In the genomic region with DNA sequence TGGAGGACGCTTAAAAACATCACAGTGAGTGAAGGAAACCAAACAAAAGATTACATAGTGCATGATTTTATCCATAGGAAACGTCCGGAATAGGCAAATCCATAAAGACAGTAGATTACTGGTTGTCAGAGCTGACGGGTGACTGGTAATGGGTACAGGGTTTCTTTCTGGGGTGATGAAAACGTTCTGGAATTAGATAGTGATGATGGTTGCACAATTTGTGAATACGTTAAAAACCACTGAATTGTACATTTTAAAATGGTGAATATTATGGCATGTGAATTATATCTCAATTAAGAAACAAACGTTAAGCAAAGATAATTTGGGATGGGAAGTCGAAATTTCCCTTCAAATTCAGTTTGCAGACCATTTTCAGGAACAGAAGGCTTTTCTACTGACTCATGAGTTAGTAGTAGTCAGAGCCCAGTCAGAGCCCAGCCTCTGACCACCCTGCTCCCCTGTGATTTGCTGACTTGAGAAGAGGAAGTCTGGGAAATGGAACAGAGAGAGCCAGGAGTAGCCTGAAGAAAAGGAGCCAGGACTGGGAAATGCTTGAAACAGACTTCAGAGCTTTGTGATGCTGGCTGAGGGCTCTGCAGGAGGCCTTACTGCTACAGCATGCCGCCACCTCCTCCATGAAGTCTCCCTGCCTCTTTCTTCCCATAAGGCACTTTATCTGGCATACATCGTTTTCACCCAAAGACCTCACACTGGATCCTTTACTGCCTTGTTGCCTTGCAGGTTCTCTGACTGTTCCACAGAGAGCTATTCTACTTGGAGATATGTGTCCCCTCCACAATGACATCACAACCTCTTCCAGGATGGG, we compare ENCODE assay signal across 9 cellular contexts. TPM values are rescaled to one million over a fixed set of nuclear protein-coding genes. Genes with fewer than 3 reads are reported as not detected.
DNase-seq lines count a peak whose midpoint lies in the region; ATAC-seq and TF ChIP-seq lines count a peak whose summit lies in the region.
"Had no signal": no experiment of that assay in that cellular context is flagged by ENCODE, and none has a peak within 500 bp of the region (broad histone marks: within the 10 kb centered on the region; RNA-seq: fewer than 3 reads in every experiment).

No MANE protein-coding gene starts in this region.

- H3K9me3 ChIP-seq in thoracic aorta = no peaks in the 10 kb centered on the region
- H3K9me3 ChIP-seq: lower lobe of right lung had no signal

- peak; percentile 4 for DNase-seq in NCI-H2227 treated with DMSO at 0.1 percent for 48 hours (lab: John Stamatoyannopoulos, UW)
- no peak for DNase-seq in NCI-H2227 (lab: John Stamatoyannopoulos, UW; ENCODE audit: unreplicated experiment)
- peak; percentile 44 for DNase-seq in left cardiac atrium
- no peak for DNase-seq in thoracic aorta (ENCODE audit: low spot score)
- DNase-seq in NCI-H1436 treated with DMSO at 0.1 percent for 48 hours (lab: John Stamatoyannopoulos, UW) = no peak
- DNase-seq in naive thymus-derived CD8-positive, alpha-beta T cell = no peak
- DNase-seq: lower lobe of right lung had no signal

- H3K27me3 Mint-ChIP-seq in naive thymus-derived CD8-positive, alpha-beta T cell = peaks cover 28 to 90% (median 54%) of the 10 kb centered on the region in 5 donors

- TF ChIP-seq CTCF in thoracic aorta (IDR thresholded peaks at IDR 0.05) = no peak

- H3K4me1 Mint-ChIP-seq in naive thymus-derived CD8-positive, alpha-beta T cell = no peaks in the 10 kb centered on the region

- H3K4me3 ChIP-seq in thoracic aorta = no peak overlapping the region
- H3K4me3 ChIP-seq: lower lobe of right lung had no signal

- H3K36me3 Mint-ChIP-seq in naive thymus-derived CD8-positive, alpha-beta T cell = no peaks in the 10 kb centered on the region

- intact Hi-C loops in left cardiac atrium (cut with DNase I) = no loop called here

- no peaks in the 10 kb centered on the region for H3K36me3 ChIP-seq in thoracic aorta
- H3K36me3 ChIP-seq: lower lobe of right lung had no signal

- H3K27ac ChIP-seq in thoracic aorta = no peak overlapping the region
- H3K27ac ChIP-seq: lower lobe of right lung had no signal

- POLR2A ChIA-PET in naive thymus-derived CD8-positive, alpha-beta T cell (lab: Charles Lee) = no interaction called here

- H3K4me3 Mint-ChIP-seq in naive thymus-derived CD8-positive, alpha-beta T cell = no peak overlapping the region

- no peaks in the 10 kb centered on the region for H3K27me3 ChIP-seq in thoracic aorta (replicated peaks; ENCODE audit: insufficient read depth)

- no peak overlapping the region for H3K27ac Mint-ChIP-seq in naive thymus-derived CD8-positive, alpha-beta T cell

- ATAC-seq in SK-N-SH treated with all-trans-retinoic acid at 6 μM for 48 hours (peak; percentile 80), left cardiac atrium (peak; percentile 84 to 98), thoracic aorta (ENCODE audit: insufficient number of reproducible peaks, low FRiP score, low read depth) (peak; percentile 82), GM19397 (IDR thresholded peaks at IDR 0.05; ENCODE audit: unreplicated experiment) (no peak)
- no peak for ATAC-seq in naive thymus-derived CD8-positive, alpha-beta T cell

- no peaks in the 10 kb centered on the region for H3K9me3 Mint-ChIP-seq in naive thymus-derived CD8-positive, alpha-beta T cell

- no peaks in the 10 kb centered on the region for H3K4me1 ChIP-seq in thoracic aorta (ENCODE audit: control insufficient read depth in 1 of 2, low read depth in 2 of 2)
- H3K4me1 ChIP-seq: lower lobe of right lung had no signal

TF ChIP-seq in SK-N-SH treated with all-trans-retinoic acid at 6 μM for 48 hours, 23 proteins besides CTCF, POLR2A, EP300 and RAD21:
- no peak for TF ChIP-seq ZC3H10 (CRISPR knock-in tag; IDR thresholded peaks at IDR 0.05)
- no peak for TF ChIP-seq ISL1 (CRISPR knock-in tag; IDR thresholded peaks at IDR 0.05)
- no peak for TF ChIP-seq ZNF8 (CRISPR knock-in tag; IDR thresholded peaks at IDR 0.05)
- TF ChIP-seq TCF4 (CRISPR knock-in tag; IDR thresholded peaks at IDR 0.05; ENCODE audit: borderline replicate concordance) = no peak
- no peak for TF ChIP-seq SNAI2 (CRISPR knock-in tag; IDR thresholded peaks at IDR 0.05)

RNA-seq across cellular contexts. Expression of a gene that starts 46.4 kb away (rescaled TPM):
- total RNA-seq in left cardiac atrium (100 to 1,000 TPM; 259 to 314 TPM), thoracic aorta (100 to 1,000 TPM; 266 to 322 TPM)
- total RNA-seq in naive thymus-derived CD8-positive, alpha-beta T cell = 1 to 10 TPM; 5.1 to 5.7 TPM
- polyA plus RNA-seq in naive thymus-derived CD8-positive, alpha-beta T cell = 1 to 10 TPM in 1 of 3 donors, under 1 TPM in 1, not detected in 1; 0.34 to 2.8 TPM

Comparison
In these comparisons a context has a peak if more than half of its experiments do, and no peak if none do; other contexts are left out.
1. DNase-seq: peak in NCI-H2227 treated with DMSO at 0.1 percent for 48 hours (single experiment) and left cardiac atrium (single experiment); none in NCI-H2227 (single experiment), thoracic aorta (single experiment), NCI-H1436 treated with DMSO at 0.1 percent for 48 hours (single experiment) and naive thymus-derived CD8-positive, alpha-beta T cell (0 of 10).
2. ATAC-seq: peak in SK-N-SH treated with all-trans-retinoic acid at 6 μM for 48 hours (single experiment), left cardiac atrium (2 of 2) and thoracic aorta (single experiment); none in naive thymus-derived CD8-positive, alpha-beta T cell (0 of 2) and GM19397 (single experiment).
3. RNA of a gene that starts 46.4 kb away (total RNA-seq): 266 to 322 TPM in thoracic aorta and 259 to 314 TPM in left cardiac atrium; 5.1 to 5.7 TPM in naive thymus-derived CD8-positive, alpha-beta T cell; every median in the first group is over 10 times any median in the second.